In the genomic region with DNA sequence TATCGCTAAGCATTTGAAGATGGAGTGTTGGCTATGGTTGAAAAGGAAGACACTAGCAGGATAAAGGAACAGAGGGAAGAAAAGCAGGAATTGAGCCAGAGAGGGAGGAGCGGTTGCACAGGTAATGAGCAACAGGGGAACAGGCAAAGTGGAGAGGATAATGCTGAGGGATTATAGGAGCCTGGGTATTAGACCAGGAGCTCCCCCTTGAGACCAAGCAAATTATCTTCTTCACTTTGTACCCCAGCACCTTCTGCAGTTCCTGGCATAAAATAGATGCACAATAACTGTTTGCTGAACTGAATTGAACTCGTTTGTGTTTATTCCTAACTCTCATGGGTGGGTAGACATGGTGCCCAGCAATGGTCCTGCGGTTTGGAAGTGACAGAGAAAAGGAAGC, we compare ENCODE assay signal across 1 cellular context.
TF ChIP-seq lines count a peak whose summit lies in the region.

No MANE protein-coding gene starts in this region.

TF ChIP-seq in WTC11, 78 proteins besides CTCF, POLR2A, EP300 and RAD21 (continued from another document):
- TF ChIP-seq, protein P1, sequence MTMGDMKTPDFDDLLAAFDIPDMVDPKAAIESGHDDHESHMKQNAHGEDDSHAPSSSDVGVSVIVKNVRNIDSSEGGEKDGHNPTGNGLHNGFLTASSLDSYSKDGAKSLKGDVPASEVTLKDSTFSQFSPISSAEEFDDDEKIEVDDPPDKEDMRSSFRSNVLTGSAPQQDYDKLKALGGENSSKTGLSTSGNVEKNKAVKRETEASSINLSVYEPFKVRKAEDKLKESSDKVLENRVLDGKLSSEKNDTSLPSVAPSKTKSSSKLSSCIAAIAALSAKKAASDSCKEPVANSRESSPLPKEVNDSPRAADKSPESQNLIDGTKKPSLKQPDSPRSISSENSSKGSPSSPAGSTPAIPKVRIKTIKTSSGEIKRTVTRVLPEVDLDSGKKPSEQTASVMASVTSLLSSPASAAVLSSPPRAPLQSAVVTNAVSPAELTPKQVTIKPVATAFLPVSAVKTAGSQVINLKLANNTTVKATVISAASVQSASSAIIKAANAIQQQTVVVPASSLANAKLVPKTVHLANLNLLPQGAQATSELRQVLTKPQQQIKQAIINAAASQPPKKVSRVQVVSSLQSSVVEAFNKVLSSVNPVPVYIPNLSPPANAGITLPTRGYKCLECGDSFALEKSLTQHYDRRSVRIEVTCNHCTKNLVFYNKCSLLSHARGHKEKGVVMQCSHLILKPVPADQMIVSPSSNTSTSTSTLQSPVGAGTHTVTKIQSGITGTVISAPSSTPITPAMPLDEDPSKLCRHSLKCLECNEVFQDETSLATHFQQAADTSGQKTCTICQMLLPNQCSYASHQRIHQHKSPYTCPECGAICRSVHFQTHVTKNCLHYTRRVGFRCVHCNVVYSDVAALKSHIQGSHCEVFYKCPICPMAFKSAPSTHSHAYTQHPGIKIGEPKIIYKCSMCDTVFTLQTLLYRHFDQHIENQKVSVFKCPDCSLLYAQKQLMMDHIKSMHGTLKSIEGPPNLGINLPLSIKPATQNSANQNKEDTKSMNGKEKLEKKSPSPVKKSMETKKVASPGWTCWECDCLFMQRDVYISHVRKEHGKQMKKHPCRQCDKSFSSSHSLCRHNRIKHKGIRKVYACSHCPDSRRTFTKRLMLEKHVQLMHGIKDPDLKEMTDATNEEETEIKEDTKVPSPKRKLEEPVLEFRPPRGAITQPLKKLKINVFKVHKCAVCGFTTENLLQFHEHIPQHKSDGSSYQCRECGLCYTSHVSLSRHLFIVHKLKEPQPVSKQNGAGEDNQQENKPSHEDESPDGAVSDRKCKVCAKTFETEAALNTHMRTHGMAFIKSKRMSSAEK (CRISPR knock-in tag; IDR thresholded peaks at IDR 0.05; ENCODE audit: borderline replicate concordance) = no peak
- TF ChIP-seq RORB (CRISPR knock-in tag; IDR thresholded peaks at IDR 0.05) (no peak), ZNF121 (CRISPR knock-in tag; IDR thresholded peaks at IDR 0.05) (no peak), ZNF396 (CRISPR knock-in tag; IDR thresholded peaks at IDR 0.05; ENCODE audit: borderline replicate concordance) (no peak)
